In genomic region chr10:48314107-48314506, GRCh38 we compare ENCODE assay signal across 10 cellular contexts. TPM values are rescaled to one million over a fixed set of nuclear protein-coding genes. Genes with fewer than 3 reads are reported as not detected.
"Had no signal": no experiment of that assay in that cellular context is flagged by ENCODE, and none has a peak within 500 bp of the region (broad histone marks: within the 10 kb centered on the region; RNA-seq: fewer than 3 reads in every experiment).

No MANE protein-coding gene starts in this region.

- H3K4me1 ChIP-seq: HAP-1 had no signal

- H3K27ac ChIP-seq: HL-60 had no signal

- H3K9me3 ChIP-seq: HAP-1 had no signal

- H3K36me3 ChIP-seq: HAP-1 had no signal

- ATAC-seq: HCT116, HepG2 had no signal

- DNase-seq: GOT3, H7, HFFc6, KG1 had no signal

- H3K4me3 ChIP-seq: HAP-1 had no signal

RNA-seq across cellular contexts. Expression of gene FRMPD2, which starts 39.6 kb away (rescaled TPM):
- total RNA-seq: H4, H7, HFFc6, HT1080 had no signal
